Comparison of ENCODE assay signal across 18 cellular contexts in the genomic region with DNA sequence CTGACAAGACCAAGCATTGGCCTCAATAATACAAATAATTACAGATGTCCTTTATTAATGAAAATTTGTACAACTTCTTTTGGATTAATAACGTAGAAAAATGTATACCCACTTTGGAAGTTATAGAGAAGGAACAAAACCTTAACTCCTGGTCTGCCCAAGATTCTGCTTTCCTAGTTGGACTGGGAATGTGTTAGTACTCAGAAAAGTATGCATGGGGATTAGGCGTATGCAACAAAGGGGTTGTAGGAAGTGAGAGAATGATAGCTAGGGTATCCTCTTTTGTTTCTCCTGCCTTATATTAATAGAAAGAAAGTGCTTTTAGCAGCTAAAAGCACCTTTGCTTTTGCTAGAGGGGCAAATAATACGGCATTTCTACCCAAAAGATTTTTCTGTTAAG. TPM values are rescaled to one million over a fixed set of nuclear protein-coding genes. Genes with fewer than 3 reads are reported as not detected.
DNase-seq lines count a peak whose midpoint lies in the region; ATAC-seq and TF ChIP-seq lines count a peak whose summit lies in the region.
"Had no signal": no experiment of that assay in that cellular context is flagged by ENCODE, and none has a peak within 500 bp of the region (broad histone marks: within the 10 kb centered on the region; RNA-seq: fewer than 3 reads in every experiment).

No MANE protein-coding gene starts in this region.

- H3K27ac Mint-ChIP-seq in CD4-positive, alpha-beta memory T cell, result no peak overlapping the region
- H3K27ac Mint-ChIP-seq: activated CD4-positive, alpha-beta T cell treated with anti-CD3 and anti-CD28 coated beads, Interleukin-2, amount 10 ng/mL, durations not matched to agents 7 days and 5 days; activated naive CD8-positive, alpha-beta T cell treated with anti-CD3 and anti-CD28 coated beads, Interleukin-2, amount 50 U/mL, for 24 hours; dendritic cell treated with granulocyte-macrophage colony-stimulating factor and Interleukin-4, amounts not matched to agents 40 ng/mL and 50 ng/mL, for 4 days had no signal

- in situ Hi-C loops in transverse colon (cut with MboI; ENCODE audit: low pct_ligation_motif_present in 1 of 4, low pct_unique_long_range_greater_than_20kb in 1 of 4, low sequenced_read_pairs in 3 of 4), result no loop called here

- no peaks in the 10 kb centered on the region for H3K27me3 Mint-ChIP-seq in CD4-positive, alpha-beta memory T cell
- H3K27me3 Mint-ChIP-seq: activated CD4-positive, alpha-beta T cell treated with anti-CD3 and anti-CD28 coated beads, Interleukin-2, amount 10 ng/mL, durations not matched to agents 7 days and 5 days; activated naive CD8-positive, alpha-beta T cell treated with anti-CD3 and anti-CD28 coated beads, Interleukin-2, amount 50 U/mL, for 24 hours; dendritic cell treated with granulocyte-macrophage colony-stimulating factor and Interleukin-4, amounts not matched to agents 40 ng/mL and 50 ng/mL, for 4 days had no signal

- H3K4me3 ChIP-seq in H7 (ENCODE audit: insufficient read depth, low read depth, low read length) (no peak overlapping the region), fibroblast of mammary gland (ENCODE audit: control insufficient read depth, low read depth, low read length) (no peak overlapping the region), skeletal muscle cell (ENCODE audit: low read depth, low read length) (no peak overlapping the region), transverse colon (no peak overlapping the region), upper lobe of right lung (no peak overlapping the region)
- H3K4me3 ChIP-seq in CD4-positive, alpha-beta memory T cell (ENCODE audit: low read length in 2 of 2), result no peak overlapping the region
- H3K4me3 ChIP-seq: skin epidermis had no signal

- peaks cover 0 to 16% (median 6%) of the 10 kb centered on the region in 4 donors for H3K4me1 ChIP-seq in transverse colon
- no peaks in the 10 kb centered on the region for H3K4me1 ChIP-seq in upper lobe of right lung
- H3K4me1 ChIP-seq in CD4-positive, alpha-beta memory T cell (ENCODE audit: insufficient read depth, low read length), result peaks cover 14% of the 10 kb centered on the region

- H3K4me3 Mint-ChIP-seq in CD4-positive, alpha-beta memory T cell, result no peak overlapping the region
- H3K4me3 Mint-ChIP-seq: activated CD4-positive, alpha-beta T cell treated with anti-CD3 and anti-CD28 coated beads, Interleukin-2, amount 10 ng/mL, durations not matched to agents 7 days and 5 days; activated naive CD8-positive, alpha-beta T cell treated with anti-CD3 and anti-CD28 coated beads, Interleukin-2, amount 50 U/mL, for 24 hours; activated T-cell treated with anti-CD3 and anti-CD28 coated beads, Interleukin-2, amount 50 U/mL, for 4 hours; dendritic cell treated with granulocyte-macrophage colony-stimulating factor and Interleukin-4, amounts not matched to agents 40 ng/mL and 50 ng/mL, for 4 days had no signal

- POLR2A ChIA-PET in CD4-positive, alpha-beta memory T cell (lab: Charles Lee; ENCODE audit: partially characterized antibody), result no interaction called here

- no peaks in the 10 kb centered on the region for H3K9me3 Mint-ChIP-seq in CD4-positive, alpha-beta memory T cell
- H3K9me3 Mint-ChIP-seq: activated CD4-positive, alpha-beta T cell treated with anti-CD3 and anti-CD28 coated beads, Interleukin-2, amount 10 ng/mL, durations not matched to agents 7 days and 5 days; activated naive CD8-positive, alpha-beta T cell treated with anti-CD3 and anti-CD28 coated beads, Interleukin-2, amount 50 U/mL, for 24 hours; activated T-cell treated with anti-CD3 and anti-CD28 coated beads, Interleukin-2, amount 50 U/mL, for 4 hours; dendritic cell treated with granulocyte-macrophage colony-stimulating factor and Interleukin-4, amounts not matched to agents 40 ng/mL and 50 ng/mL, for 4 days had no signal

- 95 to 100% methylated on average over 3 of the region's 3 CpGs for WGBS in transverse colon (ENCODE audit: low coverage in 1 of 2), 2 donors

- peaks cover 9 to 18% (median 14%) of the 10 kb centered on the region in 4 donors for H3K4me1 Mint-ChIP-seq in CD4-positive, alpha-beta memory T cell

- H3K27ac ChIP-seq in transverse colon, result no peak overlapping the region
- H3K27ac ChIP-seq in upper lobe of right lung, result no peak overlapping the region
- H3K27ac ChIP-seq in CD4-positive, alpha-beta memory T cell (ENCODE audit: low read depth, low read length), result no peak overlapping the region

- no peak for TF ChIP-seq POLR2A in transverse colon (IDR thresholded peaks at IDR 0.05)

- CTCF ChIA-PET in CD4-positive, alpha-beta memory T cell (lab: Charles Lee; ENCODE audit: partially characterized antibody), result interaction anchor here (0.8 kb wide), 1 partner anchor 18 kb away, joined by 3 read pairs; no protein-coding TSS in a partner anchor

- H3K36me3 Mint-ChIP-seq in CD4-positive, alpha-beta memory T cell, result peaks cover 24 to 63% of the 10 kb centered on the region in 2 donors

- intact Hi-C loops in transverse colon (cut with DNase I; ENCODE audit: low total_unique reads) (no loop called here), upper lobe of right lung (cut with DNase I) (no loop called here)
- intact Hi-C loops in CD4-positive, alpha-beta memory T cell (cut with micrococcal nuclease), result no loop called here

- H3K27me3 ChIP-seq in H7 (ENCODE audit: control insufficient read depth, insufficient read depth, low read length) (no peaks in the 10 kb centered on the region), transverse colon (no peaks in the 10 kb centered on the region), upper lobe of right lung (no peaks in the 10 kb centered on the region)
- H3K27me3 ChIP-seq in CD4-positive, alpha-beta memory T cell (ENCODE audit: insufficient read depth, low read length), result no peaks in the 10 kb centered on the region

- TF ChIP-seq CTCF in fibroblast of mammary gland (conservative IDR thresholded peaks at IDR 0.05; ENCODE audit: control insufficient read depth, insufficient read depth, low read depth, low read length), result no peak
- no peak for TF ChIP-seq CTCF in transverse colon (IDR thresholded peaks at IDR 0.05)
- no peak for TF ChIP-seq CTCF in upper lobe of right lung (IDR thresholded peaks at IDR 0.05)

- no peak for TF ChIP-seq EP300 in transverse colon (IDR thresholded peaks at IDR 0.05; ENCODE audit: low read depth)

- DNase-seq in H7 (peak; percentile 31), fibroblast of mammary gland (ENCODE audit: low read depth) (peak; percentile 46), skeletal muscle cell (ENCODE audit: low read depth) (peak; percentile 16), transverse colon (no peak), upper lobe of right lung (no peak)
- DNase-seq in CD4-positive, alpha-beta memory T cell, result no peak
- DNase-seq: activated CD4-positive, alpha-beta T cell treated with anti-CD3 and anti-CD28 coated beads, Interleukin-2, amount 10 ng/mL, durations not matched to agents 7 days and 5 days; activated naive CD8-positive, alpha-beta T cell treated with anti-CD3 and anti-CD28 coated beads, Interleukin-2, amount 50 U/mL, for 24 hours; activated T-cell treated with anti-CD3 and anti-CD28 coated beads, Interleukin-2, amount 50 U/mL, for 4 hours; COR-L47; glutamatergic neuron; left ventricle myocardium superior; MM.1S; substantia nigra had no signal

- H3K9me3 ChIP-seq in transverse colon (no peaks in the 10 kb centered on the region), upper lobe of right lung (no peaks in the 10 kb centered on the region)
- H3K9me3 ChIP-seq in CD4-positive, alpha-beta memory T cell (ENCODE audit: control insufficient read depth in 1 of 2, low read length in 2 of 2), result no peaks in the 10 kb centered on the region

- ATAC-seq in SK-N-SH treated with all-trans-retinoic acid at 6 μM for 48 hours, result peak; percentile 80
- no peak for ATAC-seq in upper lobe of right lung
- ATAC-seq in HG03045 (IDR thresholded peaks at IDR 0.05; ENCODE audit: unreplicated experiment), result no peak
- ATAC-seq: activated T-cell treated with anti-CD3 and anti-CD28 coated beads, Interleukin-2, amount 50 U/mL, for 4 hours; left ventricle myocardium superior had no signal

- H3K36me3 ChIP-seq in H7 (replicated peaks; ENCODE audit: control insufficient read depth, insufficient read depth, low read length) (peaks cover 4% of the 10 kb centered on the region), transverse colon (peaks cover 0 to 35% (median 8%) of the 10 kb centered on the region in 4 donors), upper lobe of right lung (peaks cover 78% of the 10 kb centered on the region)
- peaks cover 28% of the 10 kb centered on the region for H3K36me3 ChIP-seq in CD4-positive, alpha-beta memory T cell (ENCODE audit: insufficient read depth, low read length)

TF ChIP-seq in SK-N-SH treated with all-trans-retinoic acid at 6 μM for 48 hours, 23 proteins besides CTCF, POLR2A, EP300 and RAD21 (continues in another document):
- TF ChIP-seq PPARA (CRISPR knock-in tag; IDR thresholded peaks at IDR 0.05; ENCODE audit: borderline replicate concordance), result no peak
- no peak for TF ChIP-seq TCF4 (CRISPR knock-in tag; IDR thresholded peaks at IDR 0.05; ENCODE audit: borderline replicate concordance)
- TF ChIP-seq, protein P1, sequence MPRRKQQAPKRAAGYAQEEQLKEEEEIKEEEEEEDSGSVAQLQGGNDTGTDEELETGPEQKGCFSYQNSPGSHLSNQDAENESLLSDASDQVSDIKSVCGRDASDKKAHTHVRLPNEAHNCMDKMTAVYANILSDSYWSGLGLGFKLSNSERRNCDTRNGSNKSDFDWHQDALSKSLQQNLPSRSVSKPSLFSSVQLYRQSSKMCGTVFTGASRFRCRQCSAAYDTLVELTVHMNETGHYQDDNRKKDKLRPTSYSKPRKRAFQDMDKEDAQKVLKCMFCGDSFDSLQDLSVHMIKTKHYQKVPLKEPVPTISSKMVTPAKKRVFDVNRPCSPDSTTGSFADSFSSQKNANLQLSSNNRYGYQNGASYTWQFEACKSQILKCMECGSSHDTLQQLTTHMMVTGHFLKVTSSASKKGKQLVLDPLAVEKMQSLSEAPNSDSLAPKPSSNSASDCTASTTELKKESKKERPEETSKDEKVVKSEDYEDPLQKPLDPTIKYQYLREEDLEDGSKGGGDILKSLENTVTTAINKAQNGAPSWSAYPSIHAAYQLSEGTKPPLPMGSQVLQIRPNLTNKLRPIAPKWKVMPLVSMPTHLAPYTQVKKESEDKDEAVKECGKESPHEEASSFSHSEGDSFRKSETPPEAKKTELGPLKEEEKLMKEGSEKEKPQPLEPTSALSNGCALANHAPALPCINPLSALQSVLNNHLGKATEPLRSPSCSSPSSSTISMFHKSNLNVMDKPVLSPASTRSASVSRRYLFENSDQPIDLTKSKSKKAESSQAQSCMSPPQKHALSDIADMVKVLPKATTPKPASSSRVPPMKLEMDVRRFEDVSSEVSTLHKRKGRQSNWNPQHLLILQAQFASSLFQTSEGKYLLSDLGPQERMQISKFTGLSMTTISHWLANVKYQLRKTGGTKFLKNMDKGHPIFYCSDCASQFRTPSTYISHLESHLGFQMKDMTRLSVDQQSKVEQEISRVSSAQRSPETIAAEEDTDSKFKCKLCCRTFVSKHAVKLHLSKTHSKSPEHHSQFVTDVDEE (CRISPR knock-in tag; IDR thresholded peaks at IDR 0.05), result no peak

RNA-seq across cellular contexts. Expression of a gene that starts 47.5 kb away (rescaled TPM):
- total RNA-seq in H7 (2014; rRNA removed; shearing (Covaris generic)), result 25.8 and 52.5 TPM in 2 replicates
- total RNA-seq in transverse colon (100 to 1,000 TPM in 3 of 4 donors, 10 to 100 TPM in 1; 93.1 to 123 (median 108) TPM), upper lobe of right lung (96.6 TPM)
- 10 to 100 TPM; 66.6 to 75.7 TPM for total RNA-seq in CD4-positive, alpha-beta memory T cell
- polyA plus RNA-seq in CD4-positive, alpha-beta memory T cell, result 10 to 100 TPM in 1 of 2 donors, 1 to 10 TPM in 1; 2.4 to 39.5 TPM

Comparison
In these comparisons a context has a peak if more than half of its experiments do, and no peak if none do; other contexts are left out.
1. DNase-seq: peak in H7 (single experiment), fibroblast of mammary gland (single experiment) and skeletal muscle cell (single experiment); none in transverse colon (single experiment), upper lobe of right lung (single experiment) and CD4-positive, alpha-beta memory T cell (0 of 5).